ENCODE assay signal across 1 cellular context in the genomic region with DNA sequence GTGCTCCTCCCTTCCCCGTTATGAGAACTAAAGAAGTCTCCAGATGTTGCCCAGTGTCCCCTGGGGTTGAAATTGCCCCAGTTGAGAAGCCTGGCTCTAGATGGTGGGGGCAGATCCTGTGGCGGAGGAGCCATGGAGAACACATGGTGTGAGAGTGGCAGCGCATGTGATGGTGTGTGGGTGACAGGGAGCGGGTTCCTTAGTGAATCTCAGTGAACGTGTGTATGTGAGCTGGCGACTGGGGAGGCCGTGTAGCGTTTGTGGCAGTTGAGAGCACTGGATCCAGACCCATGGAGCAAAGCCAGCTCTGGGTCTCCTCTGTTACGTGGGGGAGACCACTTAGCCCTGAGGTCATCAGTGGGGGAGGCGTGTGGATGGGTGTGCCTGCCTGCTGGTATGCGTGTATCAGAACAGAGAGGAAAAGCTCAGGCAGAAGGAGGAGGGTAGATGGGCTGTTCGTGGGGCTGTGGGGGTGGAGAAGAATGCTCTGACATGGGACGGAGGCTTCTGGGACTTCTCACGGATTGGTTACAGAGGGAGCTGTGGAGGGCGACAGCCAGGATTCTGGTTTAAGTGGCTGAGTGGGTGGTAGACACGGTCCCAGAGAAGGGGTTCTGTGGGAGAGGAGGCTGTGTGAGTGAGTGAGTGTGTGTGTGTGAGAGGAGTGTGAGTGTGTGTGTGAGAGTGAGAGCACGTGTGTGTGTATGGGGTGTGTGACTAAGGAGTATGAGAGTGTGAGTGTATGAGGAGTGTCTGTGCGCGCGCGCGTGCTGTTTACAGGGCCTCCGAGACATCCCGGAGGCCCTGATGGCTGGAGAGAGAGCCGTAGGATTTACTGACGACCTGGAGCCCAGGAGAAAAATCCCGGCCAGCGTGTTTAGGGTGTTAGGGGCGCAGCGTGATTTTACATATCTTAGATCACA.
A peak's percentile ranks its signal among the peaks of the same experiment; 100 is the strongest.
TF ChIP-seq lines count a peak whose summit lies in the region.

No MANE protein-coding gene starts in this region.

TF ChIP-seq in HepG2, 621 proteins besides CTCF, POLR2A, EP300 and RAD21 (continued from another document):
- TF ChIP-seq, protein P1, sequence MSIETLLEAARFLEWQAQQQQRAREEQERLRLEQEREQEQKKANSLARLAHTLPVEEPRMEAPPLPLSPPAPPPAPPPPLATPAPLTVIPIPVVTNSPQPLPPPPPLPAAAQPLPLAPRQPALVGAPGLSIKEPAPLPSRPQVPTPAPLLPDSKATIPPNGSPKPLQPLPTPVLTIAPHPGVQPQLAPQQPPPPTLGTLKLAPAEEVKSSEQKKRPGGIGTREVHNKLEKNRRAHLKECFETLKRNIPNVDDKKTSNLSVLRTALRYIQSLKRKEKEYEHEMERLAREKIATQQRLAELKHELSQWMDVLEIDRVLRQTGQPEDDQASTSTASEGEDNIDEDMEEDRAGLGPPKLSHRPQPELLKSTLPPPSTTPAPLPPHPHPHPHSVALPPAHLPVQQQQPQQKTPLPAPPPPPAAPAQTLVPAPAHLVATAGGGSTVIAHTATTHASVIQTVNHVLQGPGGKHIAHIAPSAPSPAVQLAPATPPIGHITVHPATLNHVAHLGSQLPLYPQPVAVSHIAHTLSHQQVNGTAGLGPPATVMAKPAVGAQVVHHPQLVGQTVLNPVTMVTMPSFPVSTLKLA (IDR thresholded peaks at IDR 0.05) = peak; percentile 91
- no peak for TF ChIP-seq ZFP37 (CRISPR knock-in tag; IDR thresholded peaks at IDR 0.05; ENCODE audit: borderline replicate concordance)
- 0 out of 2 replicates have a peak, but pooled peaks have one; percentile 21 for TF ChIP-seq LCORL (IDR thresholded peaks at IDR 0.05)
- TF ChIP-seq LCORL (CRISPR knock-in tag; IDR thresholded peaks at IDR 0.05) = no peak
- TF ChIP-seq, protein P2, sequence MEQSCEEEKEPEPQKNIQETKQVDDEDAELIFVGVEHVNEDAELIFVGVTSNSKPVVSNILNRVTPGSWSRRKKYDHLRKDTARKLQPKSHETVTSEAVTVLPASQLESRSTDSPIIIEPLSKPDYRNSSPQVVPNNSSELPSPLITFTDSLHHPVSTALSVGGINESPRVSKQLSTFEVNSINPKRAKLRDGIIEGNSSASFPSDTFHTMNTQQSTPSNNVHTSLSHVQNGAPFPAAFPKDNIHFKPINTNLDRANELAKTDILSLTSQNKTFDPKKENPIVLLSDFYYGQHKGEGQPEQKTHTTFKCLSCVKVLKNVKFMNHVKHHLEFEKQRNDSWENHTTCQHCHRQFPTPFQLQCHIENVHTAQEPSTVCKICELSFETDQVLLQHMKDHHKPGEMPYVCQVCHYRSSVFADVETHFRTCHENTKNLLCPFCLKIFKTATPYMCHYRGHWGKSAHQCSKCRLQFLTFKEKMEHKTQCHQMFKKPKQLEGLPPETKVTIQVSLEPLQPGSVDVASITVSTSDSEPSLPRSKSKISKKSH (CRISPR knock-in tag; IDR thresholded peaks at IDR 0.05; ENCODE audit: borderline replicate concordance) = peak; percentile 26; the same call in 1 of the 2 replicates
- TF ChIP-seq JUND (CRISPR knock-in tag; IDR thresholded peaks at IDR 0.05) = no peak
- TF ChIP-seq NFKBIZ (CRISPR knock-in tag; IDR thresholded peaks at IDR 0.05) = no peak
- TF ChIP-seq ZNF333 (CRISPR knock-in tag; IDR thresholded peaks at IDR 0.05; ENCODE audit: borderline replicate concordance) = no peak
- no peak for TF ChIP-seq HOXA3 (CRISPR knock-in tag; IDR thresholded peaks at IDR 0.05)
- TF ChIP-seq ZNF768 (CRISPR knock-in tag; IDR thresholded peaks at IDR 0.05) = no peak
- no peak for TF ChIP-seq NR1H2 (CRISPR knock-in tag; IDR thresholded peaks at IDR 0.05; ENCODE audit: borderline replicate concordance, low read depth)
- no peak for TF ChIP-seq ZNF235 (CRISPR knock-in tag; IDR thresholded peaks at IDR 0.05; ENCODE audit: borderline replicate concordance)
- TF ChIP-seq PAX8 (CRISPR knock-in tag; IDR thresholded peaks at IDR 0.05; ENCODE audit: borderline replicate concordance) = no peak
- TF ChIP-seq, protein P3, sequence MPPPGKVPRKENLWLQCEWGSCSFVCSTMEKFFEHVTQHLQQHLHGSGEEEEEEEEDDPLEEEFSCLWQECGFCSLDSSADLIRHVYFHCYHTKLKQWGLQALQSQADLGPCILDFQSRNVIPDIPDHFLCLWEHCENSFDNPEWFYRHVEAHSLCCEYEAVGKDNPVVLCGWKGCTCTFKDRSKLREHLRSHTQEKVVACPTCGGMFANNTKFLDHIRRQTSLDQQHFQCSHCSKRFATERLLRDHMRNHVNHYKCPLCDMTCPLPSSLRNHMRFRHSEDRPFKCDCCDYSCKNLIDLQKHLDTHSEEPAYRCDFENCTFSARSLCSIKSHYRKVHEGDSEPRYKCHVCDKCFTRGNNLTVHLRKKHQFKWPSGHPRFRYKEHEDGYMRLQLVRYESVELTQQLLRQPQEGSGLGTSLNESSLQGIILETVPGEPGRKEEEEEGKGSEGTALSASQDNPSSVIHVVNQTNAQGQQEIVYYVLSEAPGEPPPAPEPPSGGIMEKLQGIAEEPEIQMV (CRISPR knock-in tag; IDR thresholded peaks at IDR 0.05; ENCODE audit: low read depth) = no peak
- no peak for TF ChIP-seq MTA1 (CRISPR knock-in tag; IDR thresholded peaks at IDR 0.05; ENCODE audit: borderline replicate concordance)
- TF ChIP-seq ZNF17 (CRISPR knock-in tag; IDR thresholded peaks at IDR 0.05) = no peak
- TF ChIP-seq, protein P4, sequence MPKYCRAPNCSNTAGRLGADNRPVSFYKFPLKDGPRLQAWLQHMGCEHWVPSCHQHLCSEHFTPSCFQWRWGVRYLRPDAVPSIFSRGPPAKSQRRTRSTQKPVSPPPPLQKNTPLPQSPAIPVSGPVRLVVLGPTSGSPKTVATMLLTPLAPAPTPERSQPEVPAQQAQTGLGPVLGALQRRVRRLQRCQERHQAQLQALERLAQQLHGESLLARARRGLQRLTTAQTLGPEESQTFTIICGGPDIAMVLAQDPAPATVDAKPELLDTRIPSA (CRISPR knock-in tag; IDR thresholded peaks at IDR 0.05; ENCODE audit: borderline replicate concordance) = no peak
- TF ChIP-seq, protein P5, sequence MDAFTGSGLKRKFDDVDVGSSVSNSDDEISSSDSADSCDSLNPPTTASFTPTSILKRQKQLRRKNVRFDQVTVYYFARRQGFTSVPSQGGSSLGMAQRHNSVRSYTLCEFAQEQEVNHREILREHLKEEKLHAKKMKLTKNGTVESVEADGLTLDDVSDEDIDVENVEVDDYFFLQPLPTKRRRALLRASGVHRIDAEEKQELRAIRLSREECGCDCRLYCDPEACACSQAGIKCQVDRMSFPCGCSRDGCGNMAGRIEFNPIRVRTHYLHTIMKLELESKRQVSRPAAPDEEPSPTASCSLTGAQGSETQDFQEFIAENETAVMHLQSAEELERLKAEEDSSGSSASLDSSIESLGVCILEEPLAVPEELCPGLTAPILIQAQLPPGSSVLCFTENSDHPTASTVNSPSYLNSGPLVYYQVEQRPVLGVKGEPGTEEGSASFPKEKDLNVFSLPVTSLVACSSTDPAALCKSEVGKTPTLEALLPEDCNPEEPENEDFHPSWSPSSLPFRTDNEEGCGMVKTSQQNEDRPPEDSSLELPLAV (CRISPR knock-in tag; conservative IDR thresholded peaks at IDR 0.05; ENCODE audit: low read depth) = no peak
- TF ChIP-seq, protein P6, sequence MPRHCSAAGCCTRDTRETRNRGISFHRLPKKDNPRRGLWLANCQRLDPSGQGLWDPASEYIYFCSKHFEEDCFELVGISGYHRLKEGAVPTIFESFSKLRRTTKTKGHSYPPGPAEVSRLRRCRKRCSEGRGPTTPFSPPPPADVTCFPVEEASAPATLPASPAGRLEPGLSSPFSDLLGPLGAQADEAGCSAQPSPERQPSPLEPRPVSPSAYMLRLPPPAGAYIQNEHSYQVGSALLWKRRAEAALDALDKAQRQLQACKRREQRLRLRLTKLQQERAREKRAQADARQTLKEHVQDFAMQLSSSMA (CRISPR knock-in tag; IDR thresholded peaks at IDR 0.05) = no peak
- TF ChIP-seq CENPX (CRISPR knock-in tag; IDR thresholded peaks at IDR 0.05) = no peak
- TF ChIP-seq, protein P7, sequence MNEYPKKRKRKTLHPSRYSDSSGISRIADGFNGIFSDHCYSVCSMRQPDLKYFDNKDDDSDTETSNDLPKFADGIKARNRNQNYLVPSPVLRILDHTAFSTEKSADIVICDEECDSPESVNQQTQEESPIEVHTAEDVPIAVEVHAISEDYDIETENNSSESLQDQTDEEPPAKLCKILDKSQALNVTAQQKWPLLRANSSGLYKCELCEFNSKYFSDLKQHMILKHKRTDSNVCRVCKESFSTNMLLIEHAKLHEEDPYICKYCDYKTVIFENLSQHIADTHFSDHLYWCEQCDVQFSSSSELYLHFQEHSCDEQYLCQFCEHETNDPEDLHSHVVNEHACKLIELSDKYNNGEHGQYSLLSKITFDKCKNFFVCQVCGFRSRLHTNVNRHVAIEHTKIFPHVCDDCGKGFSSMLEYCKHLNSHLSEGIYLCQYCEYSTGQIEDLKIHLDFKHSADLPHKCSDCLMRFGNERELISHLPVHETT (CRISPR knock-in tag; conservative IDR thresholded peaks at IDR 0.05) = no peak
- no peak for TF ChIP-seq HDAC1 (CRISPR knock-in tag; IDR thresholded peaks at IDR 0.05)
- TF ChIP-seq, protein P8, sequence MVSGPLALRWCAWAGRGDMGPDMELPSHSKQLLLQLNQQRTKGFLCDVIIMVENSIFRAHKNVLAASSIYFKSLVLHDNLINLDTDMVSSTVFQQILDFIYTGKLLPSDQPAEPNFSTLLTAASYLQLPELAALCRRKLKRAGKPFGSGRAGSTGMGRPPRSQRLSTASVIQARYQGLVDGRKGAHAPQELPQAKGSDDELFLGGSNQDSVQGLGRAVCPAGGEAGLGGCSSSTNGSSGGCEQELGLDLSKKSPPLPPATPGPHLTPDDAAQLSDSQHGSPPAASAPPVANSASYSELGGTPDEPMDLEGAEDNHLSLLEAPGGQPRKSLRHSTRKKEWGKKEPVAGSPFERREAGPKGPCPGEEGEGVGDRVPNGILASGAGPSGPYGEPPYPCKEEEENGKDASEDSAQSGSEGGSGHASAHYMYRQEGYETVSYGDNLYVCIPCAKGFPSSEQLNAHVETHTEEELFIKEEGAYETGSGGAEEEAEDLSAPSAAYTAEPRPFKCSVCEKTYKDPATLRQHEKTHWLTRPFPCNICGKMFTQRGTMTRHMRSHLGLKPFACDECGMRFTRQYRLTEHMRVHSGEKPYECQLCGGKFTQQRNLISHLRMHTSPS (CRISPR knock-in tag; IDR thresholded peaks at IDR 0.05; ENCODE audit: low read depth) = no peak
- no peak for TF ChIP-seq KLF16 (CRISPR knock-in tag; IDR thresholded peaks at IDR 0.05)
- TF ChIP-seq FOXC1 (CRISPR knock-in tag; IDR thresholded peaks at IDR 0.05; ENCODE audit: borderline replicate concordance) = no peak
- TF ChIP-seq, protein P9, sequence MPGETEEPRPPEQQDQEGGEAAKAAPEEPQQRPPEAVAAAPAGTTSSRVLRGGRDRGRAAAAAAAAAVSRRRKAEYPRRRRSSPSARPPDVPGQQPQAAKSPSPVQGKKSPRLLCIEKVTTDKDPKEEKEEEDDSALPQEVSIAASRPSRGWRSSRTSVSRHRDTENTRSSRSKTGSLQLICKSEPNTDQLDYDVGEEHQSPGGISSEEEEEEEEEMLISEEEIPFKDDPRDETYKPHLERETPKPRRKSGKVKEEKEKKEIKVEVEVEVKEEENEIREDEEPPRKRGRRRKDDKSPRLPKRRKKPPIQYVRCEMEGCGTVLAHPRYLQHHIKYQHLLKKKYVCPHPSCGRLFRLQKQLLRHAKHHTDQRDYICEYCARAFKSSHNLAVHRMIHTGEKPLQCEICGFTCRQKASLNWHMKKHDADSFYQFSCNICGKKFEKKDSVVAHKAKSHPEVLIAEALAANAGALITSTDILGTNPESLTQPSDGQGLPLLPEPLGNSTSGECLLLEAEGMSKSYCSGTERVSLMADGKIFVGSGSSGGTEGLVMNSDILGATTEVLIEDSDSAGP (CRISPR knock-in tag; IDR thresholded peaks at IDR 0.05; ENCODE audit: borderline replicate concordance) = no peak
- no peak for TF ChIP-seq ZNF12 (CRISPR knock-in tag; IDR thresholded peaks at IDR 0.05)
